ENCODE assay signal across 12 cellular contexts in genomic region chr1:204254031-204254661, GRCh38. TPM values are rescaled to one million over a fixed set of nuclear protein-coding genes. Genes with fewer than 3 reads are reported as not detected.
DNase-seq lines count a peak whose midpoint lies in the region; ATAC-seq, FAIRE-seq and TF ChIP-seq lines count a peak whose summit lies in the region.
"Had no signal": no experiment of that assay in that cellular context is flagged by ENCODE, and none has a peak within 500 bp of the region (broad histone marks: within the 10 kb centered on the region; RNA-seq: fewer than 3 reads in every experiment).

No MANE protein-coding gene starts in this region.

- H3K27me3 ChIP-seq in bronchial epithelial cell (ENCODE audit: control insufficient read depth, insufficient read depth, low read length): no peaks in the 10 kb centered on the region

- no peaks in the 10 kb centered on the region for H3K36me3 ChIP-seq in bronchial epithelial cell (ENCODE audit: control insufficient read depth, insufficient read depth, low read length)

- peak; percentile 96 for FAIRE-seq in bronchial epithelial cell (lab: Jason Lieb, UNC)
- FAIRE-seq: GM12878 had no signal

- TF ChIP-seq RAD21 in Ishikawa (IDR thresholded peaks at IDR 0.05; ENCODE audit: low read depth): no peak

- TF ChIP-seq CTCF in bronchial epithelial cell (IDR thresholded peaks at IDR 0.05; ENCODE audit: insufficient read depth, low read length, severe bottlenecking): no peak

- no peak overlapping the region for H3K4me3 ChIP-seq in bronchial epithelial cell (ENCODE audit: low read depth, low read length)
- H3K4me3 ChIP-seq: GM12878 had no signal

- DNase-seq in bronchial epithelial cell (ENCODE audit: low read depth): peak; percentile 59
- DNase-seq in left lobe of liver (ENCODE audit: low spot score): peak; percentile 96
- no peak for DNase-seq in T-helper 2 cell
- DNase-seq in central memory CD4-positive, alpha-beta T cell: no peak
- DNase-seq: activated CD8-positive, alpha-beta memory T cell treated with anti-CD3 and anti-CD28 coated beads, Interleukin-2, amount 10 ng/mL, durations not matched to agents 7 days and 5 days; KG1; kidney glomerular epithelial cell had no signal

- no peak for TF ChIP-seq EP300 in Ishikawa (IDR thresholded peaks at IDR 0.05; ENCODE audit: borderline replicate concordance)

- ATAC-seq in left lobe of liver (peak; percentile 76), GM19023 (IDR thresholded peaks at IDR 0.05; ENCODE audit: unreplicated experiment) (no peak), HG02885 (IDR thresholded peaks at IDR 0.05; ENCODE audit: poor library complexity, unreplicated experiment) (no peak)
- ATAC-seq: activated CD8-positive, alpha-beta memory T cell treated with anti-CD3 and anti-CD28 coated beads, Interleukin-2, amount 10 ng/mL, durations not matched to agents 7 days and 5 days; GM12878; stimulated activated effector memory CD8-positive, alpha-beta T cell treated with anti-CD3 and anti-CD28 coated beads, Interleukin-12 subunit alpha, Interleukin-12 subunit beta, amount 100 ng/mL, for 72 hours had no signal

TF ChIP-seq in Ishikawa, 13 proteins besides CTCF, POLR2A, EP300 and RAD21:
- TF ChIP-seq FOXM1 (IDR thresholded peaks at IDR 0.05; ENCODE audit: borderline replicate concordance, low read depth) (no peak), CEBPB (IDR thresholded peaks at IDR 0.05) (peak; percentile 41; the same call in 1 of the 2 replicates), TCF12 (IDR thresholded peaks at IDR 0.05; ENCODE audit: low read depth) (no peak)
TF ChIP-seq in Ishikawa: peak in this region for 1.

RNA-seq across cellular contexts. Expression of gene GOLT1A, which starts 40.4 kb away (rescaled TPM):
- total RNA-seq in bronchial epithelial cell (1.2 and 1.8 TPM in 2 replicates), left lobe of liver (63.9 TPM)
- total RNA-seq: activated CD8-positive, alpha-beta memory T cell treated with anti-CD3 and anti-CD28 coated beads, Interleukin-2, amount 10 ng/mL, durations not matched to agents 7 days and 5 days; GM12878 had no signal

RNA-seq across cellular contexts. Expression of gene KISS1, which starts 57.9 kb away (rescaled TPM):
- total RNA-seq in bronchial epithelial cell (not detected in 2 replicates), left lobe of liver (0.63 TPM)
- total RNA-seq: activated CD8-positive, alpha-beta memory T cell treated with anti-CD3 and anti-CD28 coated beads, Interleukin-2, amount 10 ng/mL, durations not matched to agents 7 days and 5 days; GM12878 had no signal

Comparison
In these comparisons a context has a peak if more than half of its experiments do, and no peak if none do; other contexts are left out.
1. DNase-seq: peak in bronchial epithelial cell (single experiment) and left lobe of liver (single experiment); none in T-helper 2 cell (0 of 5) and central memory CD4-positive, alpha-beta T cell (single experiment).
2. RNA of gene GOLT1A, which starts 40.4 kb away (total RNA-seq): 63.9 TPM in left lobe of liver (single experiment); 1.2 to 1.8 TPM in bronchial epithelial cell; every median in the first group is over 10 times any median in the second.